In the genomic region with DNA sequence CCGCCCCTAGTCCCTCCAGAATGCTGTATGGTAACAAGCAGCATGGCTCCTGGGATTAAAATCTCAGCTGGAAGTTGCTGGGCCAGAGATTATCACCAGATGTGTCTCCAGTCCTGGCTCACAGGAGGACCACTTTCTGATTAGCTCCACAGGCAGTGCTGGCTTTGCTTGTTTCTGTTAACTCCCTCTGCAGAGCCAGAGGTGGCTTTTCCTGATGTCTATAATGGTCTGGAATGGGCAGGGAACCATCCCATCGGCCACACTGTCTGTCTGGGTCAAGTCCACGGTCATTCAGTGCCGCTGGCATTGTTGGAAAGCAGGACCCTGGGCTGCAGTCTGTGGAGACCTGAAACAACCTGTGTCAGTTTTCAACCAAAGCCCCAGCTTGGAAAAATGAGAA, we compare ENCODE assay signal across 14 cellular contexts.
A peak's percentile ranks its signal among the peaks of the same experiment; 100 is the strongest.
DNase-seq lines count a peak whose midpoint lies in the region; ATAC-seq and TF ChIP-seq lines count a peak whose summit lies in the region.
"Had no signal": no experiment of that assay in that cellular context is flagged by ENCODE, and none has a peak within 500 bp of the region (broad histone marks: within the 10 kb centered on the region; RNA-seq: fewer than 3 reads in every experiment).

No MANE protein-coding gene starts in this region.

- TF ChIP-seq POLR2A in HCT116 (IDR thresholded peaks at IDR 0.05; ENCODE audit: borderline replicate concordance, extremely low read depth, insufficient read depth, insufficient read length) (no peak), sigmoid colon (IDR thresholded peaks at IDR 0.05) (no peak)

- TF ChIP-seq RAD21 in HCT116 (IDR thresholded peaks at IDR 0.05; ENCODE audit: low read depth) = no peak

- H3K9ac ChIP-seq in HCT116 (ENCODE audit: low read length) (no peak overlapping the region), mesendoderm (ENCODE audit: low read length) (no peak overlapping the region)
- H3K9ac ChIP-seq: BLaER1 treated with 17β-estradiol and CSF1 and Interleukin-3, amounts not matched to agents 10 nM and 100 nM; GM23248 had no signal

- CTCF ChIA-PET in HCT116 (lab: Charles Lee) = interaction anchor here (0.8 kb wide), 1 partner anchor 18 kb away, joined by 3 read pairs; no protein-coding TSS in a partner anchor

- no peak overlapping the region for H2AK5ac ChIP-seq in mesendoderm (ENCODE audit: low read length)

- H3K4me1 ChIP-seq in HCT116 (ENCODE audit: control insufficient read depth in 1 of 2, insufficient read depth in 2 of 2, low read length in 2 of 2) (no peaks in the 10 kb centered on the region), ascending aorta (peaks cover 0 to 13% of the 10 kb centered on the region in 2 donors), mesendoderm (ENCODE audit: control insufficient read depth, low read depth, low read length) (peaks cover 12% of the 10 kb centered on the region), sigmoid colon (peaks cover 0 to 22% (median 20%) of the 10 kb centered on the region in 4 donors)

- no peak overlapping the region for H2AFZ ChIP-seq in HCT116 (ENCODE audit: low read depth, low read length, poor library complexity, severe bottlenecking)
- H2AFZ ChIP-seq: GM23248 had no signal

- H3K4me3 ChIP-seq in HCT116 (replicated peaks in 1 of 2; ENCODE audit: low read depth in 1 of 2, low read length in 2 of 2) (no peak overlapping the region), ascending aorta (no peak overlapping the region), mesendoderm (ENCODE audit: low read length) (no peak overlapping the region), sigmoid colon (no peak overlapping the region)
- H3K4me3 ChIP-seq: BLaER1 treated with 17β-estradiol and CSF1 and Interleukin-3, amounts not matched to agents 10 nM and 100 nM; GM23248 had no signal

- H2BK120ac ChIP-seq in mesendoderm (ENCODE audit: low read depth, low read length) = no peak overlapping the region

- no peak overlapping the region for H2BK5ac ChIP-seq in mesendoderm (ENCODE audit: low read length)

- H3K36me3 ChIP-seq in HCT116 (ENCODE audit: control insufficient read depth in 1 of 2, insufficient read depth in 2 of 2, low read length in 2 of 2) = no peaks in the 10 kb centered on the region
- peaks cover 14 to 18% of the 10 kb centered on the region in 2 donors for H3K36me3 ChIP-seq in ascending aorta
- H3K36me3 ChIP-seq in mesendoderm (ENCODE audit: control insufficient read depth, insufficient read depth, low read length) = no peaks in the 10 kb centered on the region
- peaks cover 0 to 12% (median 2%) of the 10 kb centered on the region in 4 donors for H3K36me3 ChIP-seq in sigmoid colon

- H3K9me3 ChIP-seq in HCT116 (ENCODE audit: control insufficient read depth in 1 of 2, insufficient read depth in 1 of 2, low read depth in 1 of 2, low read length in 2 of 2) (no peaks in the 10 kb centered on the region), ascending aorta (no peaks in the 10 kb centered on the region), sigmoid colon (no peaks in the 10 kb centered on the region)
- H3K9me3 ChIP-seq: BLaER1 treated with 17β-estradiol and CSF1 and Interleukin-3, amounts not matched to agents 10 nM and 100 nM had no signal

- TF ChIP-seq CTCF in HCT116 (IDR thresholded peaks at IDR 0.05 in 2 of 3, conservative IDR thresholded peaks at IDR 0.05 in 1 of 3; ENCODE audit: borderline replicate concordance in 1 of 3, insufficient read depth in 1 of 3, low read depth in 2 of 3, low read length in 2 of 3) = no peak
- TF ChIP-seq CTCF in ascending aorta (IDR thresholded peaks at IDR 0.05) = no peak
- no peak for TF ChIP-seq CTCF in sigmoid colon (IDR thresholded peaks at IDR 0.05)
- no peak for TF ChIP-seq CTCF in GM10266 (IDR thresholded peaks at IDR 0.05; ENCODE audit: control insufficient read depth, insufficient read depth, low read depth, missing control alignments)

- no peaks in the 10 kb centered on the region for H3K79me1 ChIP-seq in mesendoderm (ENCODE audit: low read length)

- H3K4ac ChIP-seq in mesendoderm (ENCODE audit: low read depth, low read length) = no peak overlapping the region

- H3K27me3 ChIP-seq in HCT116 (ENCODE audit: insufficient read depth, low read length) (peaks cover 38% of the 10 kb centered on the region), ascending aorta (no peaks in the 10 kb centered on the region), mesendoderm (ENCODE audit: insufficient read depth, low read length, poor library complexity) (no peaks in the 10 kb centered on the region), sigmoid colon (no peaks in the 10 kb centered on the region)
- H3K27me3 ChIP-seq: BLaER1 treated with 17β-estradiol and CSF1 and Interleukin-3, amounts not matched to agents 10 nM and 100 nM had no signal

- intact Hi-C loops in HCT116 (cut with micrococcal nuclease) = no loop called here
- intact Hi-C loops in ascending aorta (cut with DNase I) = loop anchor here (2.0 to 5.0 kb wide), 3 partner anchors 45 to 205 kb away; no protein-coding TSS in a partner anchor
- intact Hi-C loops in sigmoid colon (cut with DNase I) = no loop called here

- no peak overlapping the region for H4K5ac ChIP-seq in mesendoderm (ENCODE audit: low read length)

- H3K23ac ChIP-seq in mesendoderm (ENCODE audit: low read length) = no peak overlapping the region

- BruUV-seq in HCT116 (replicated peaks; lab: Mats Ljungman, UMichigan) = no TSS peak

- ATAC-seq in HCT116 (peak; percentile 9; the same call in 1 of the 2 replicates), HG02840 (IDR thresholded peaks at IDR 0.05; ENCODE audit: low FRiP score, unreplicated experiment) (no peak)

- RAD21 ChIA-PET in HCT116 (lab: Charles Lee; ENCODE audit: low non-redundant PET in 1 of 2, low total read pairs in 2 of 2, uncharacterized antibody in 2 of 2, unreplicated experiment in 2 of 2) = no interaction called here

- POLR2A ChIA-PET in HCT116 (lab: Charles Lee) = no interaction called here

- no peak for DNase-seq in HCT116 (ENCODE audit: low read depth, low spot score)
- no peak for DNase-seq in ascending aorta (ENCODE audit: low spot score in 2 of 2)
- peak; percentile 78 for DNase-seq in mesendoderm
- no peak for DNase-seq in sigmoid colon
- DNase-seq in islet precursor cell = no peak
- DNase-seq in GM10266 (ENCODE audit: extremely low spot score) = no peak
- DNase-seq in ACHN = no peak
- DNase-seq: CD4-positive, CD25-positive, alpha-beta regulatory T cell; GF-D8; H7; HFFc6 had no signal

- H3K18ac ChIP-seq in mesendoderm (ENCODE audit: low read length) = no peak overlapping the region

- H3K4me2 ChIP-seq in HCT116 (ENCODE audit: low read length) (no peak overlapping the region), mesendoderm (ENCODE audit: low read length) (no peak overlapping the region)
- H3K4me2 ChIP-seq: BLaER1 treated with 17β-estradiol and CSF1 and Interleukin-3, amounts not matched to agents 10 nM and 100 nM had no signal

- in situ Hi-C loops in ACHN (cut with HindIII; ENCODE audit: low pct_ligation_motif_present, low pct_unique_long_range_greater_than_20kb, low sequenced_read_pairs) = no loop called here

- no peak overlapping the region for H4K8ac ChIP-seq in mesendoderm (ENCODE audit: low read depth, low read length)

- peak overlapping the region; percentile 19 for H3K56ac ChIP-seq in mesendoderm (ENCODE audit: low read length)

- no peak for TF ChIP-seq EP300 in sigmoid colon (IDR thresholded peaks at IDR 0.05)

- no peaks in the 10 kb centered on the region for H3K9me2 ChIP-seq in HCT116 (ENCODE audit: insufficient read depth)

- H3K79me2 ChIP-seq in HCT116 (ENCODE audit: insufficient read depth, low read length) (no peaks in the 10 kb centered on the region), mesendoderm (ENCODE audit: control insufficient read depth, insufficient read depth, low read length) (no peaks in the 10 kb centered on the region)

- H3K27ac ChIP-seq in HCT116 (ENCODE audit: low read depth, low read length) (no peak overlapping the region), ascending aorta (peak overlapping the region; percentile 50 to 62), mesendoderm (ENCODE audit: low read depth, low read length) (peak overlapping the region; percentile 37), sigmoid colon (peak overlapping the region; percentile 10 to 75 (median 58))
- H3K27ac ChIP-seq: BLaER1 treated with 17β-estradiol and CSF1 and Interleukin-3, amounts not matched to agents 10 nM and 100 nM; GM23248 had no signal

- no CpG with 5 or more reads among the region's 4 CpGs for WGBS in mesendoderm (ENCODE audit: extremely low coverage, insufficient coverage, low lambda C conversion rate)
- WGBS in sigmoid colon, 2 donors = 84 to 88% methylated on average over 4 of the region's 4 CpGs

- no peaks in the 10 kb centered on the region for H4K20me1 ChIP-seq in HCT116 (ENCODE audit: insufficient read depth)
- H4K20me1 ChIP-seq: BLaER1 treated with 17β-estradiol and CSF1 and Interleukin-3, amounts not matched to agents 10 nM and 100 nM had no signal

- no peak overlapping the region for H2BK15ac ChIP-seq in mesendoderm (replicated peaks; ENCODE audit: low read depth)

TF ChIP-seq in HCT116, 20 proteins besides CTCF, POLR2A, EP300 and RAD21 (continues in another document):
- TF ChIP-seq SP1 (IDR thresholded peaks at IDR 0.05; ENCODE audit: low read depth) (no peak), FOSL1 (IDR thresholded peaks at IDR 0.05; ENCODE audit: low read depth) (no peak), CEBPB (IDR thresholded peaks at IDR 0.05; ENCODE audit: low read depth) (no peak), ZFX (IDR thresholded peaks at IDR 0.05) (no peak), YY1 (IDR thresholded peaks at IDR 0.05; ENCODE audit: extremely low read depth, insufficient replicate concordance, low read depth, low read length) (no peak), EZH2 (IDR thresholded peaks at IDR 0.05) (no peak)
- TF ChIP-seq, protein P1, sequence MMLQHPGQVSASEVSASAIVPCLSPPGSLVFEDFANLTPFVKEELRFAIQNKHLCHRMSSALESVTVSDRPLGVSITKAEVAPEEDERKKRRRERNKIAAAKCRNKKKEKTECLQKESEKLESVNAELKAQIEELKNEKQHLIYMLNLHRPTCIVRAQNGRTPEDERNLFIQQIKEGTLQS (IDR thresholded peaks at IDR 0.05) = no peak
- TF ChIP-seq, protein P2, sequence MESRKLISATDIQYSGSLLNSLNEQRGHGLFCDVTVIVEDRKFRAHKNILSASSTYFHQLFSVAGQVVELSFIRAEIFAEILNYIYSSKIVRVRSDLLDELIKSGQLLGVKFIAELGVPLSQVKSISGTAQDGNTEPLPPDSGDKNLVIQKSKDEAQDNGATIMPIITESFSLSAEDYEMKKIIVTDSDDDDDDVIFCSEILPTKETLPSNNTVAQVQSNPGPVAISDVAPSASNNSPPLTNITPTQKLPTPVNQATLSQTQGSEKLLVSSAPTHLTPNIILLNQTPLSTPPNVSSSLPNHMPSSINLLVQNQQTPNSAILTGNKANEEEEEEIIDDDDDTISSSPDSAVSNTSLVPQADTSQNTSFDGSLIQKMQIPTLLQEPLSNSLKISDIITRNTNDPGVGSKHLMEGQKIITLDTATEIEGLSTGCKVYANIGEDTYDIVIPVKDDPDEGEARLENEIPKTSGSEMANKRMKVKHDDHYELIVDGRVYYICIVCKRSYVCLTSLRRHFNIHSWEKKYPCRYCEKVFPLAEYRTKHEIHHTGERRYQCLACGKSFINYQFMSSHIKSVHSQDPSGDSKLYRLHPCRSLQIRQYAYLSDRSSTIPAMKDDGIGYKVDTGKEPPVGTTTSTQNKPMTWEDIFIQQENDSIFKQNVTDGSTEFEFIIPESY (IDR thresholded peaks at IDR 0.05; ENCODE audit: extremely low read depth, insufficient replicate concordance, low read length) = no peak
